In the genomic region with DNA sequence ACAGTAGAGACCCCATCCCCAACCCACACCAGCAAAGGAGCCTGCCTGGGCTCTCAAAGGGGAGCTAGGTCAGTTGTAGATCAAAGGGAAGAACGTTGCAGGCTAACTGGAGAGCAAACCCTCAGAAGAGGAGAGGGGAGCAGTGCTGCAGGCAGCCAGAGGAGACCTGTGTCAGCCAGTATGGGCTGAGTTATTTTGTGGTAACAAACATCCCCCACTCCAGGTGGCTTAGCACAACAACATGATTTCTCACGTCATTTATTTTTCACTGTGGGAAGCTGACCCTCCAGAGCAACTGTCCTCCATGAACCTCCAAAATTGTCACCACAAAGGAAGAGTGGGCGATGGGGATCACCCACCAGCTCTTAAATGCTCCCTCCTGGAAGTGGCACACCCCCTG, we compare ENCODE assay signal across 27 cellular contexts.
"Had no signal": no experiment of that assay in that cellular context is flagged by ENCODE, and none has a peak within 500 bp of the region (broad histone marks: within the 10 kb centered on the region; RNA-seq: fewer than 3 reads in every experiment).

No MANE protein-coding gene starts in this region.

- H3K4me3 Mint-ChIP-seq: memory B cell; natural killer cell treated with Interleukin-12 subunit alpha and Interleukin-12 subunit beta and Interleukin-15 and Interleukin-18, amount 100 ng/mL, for 72 hours; neural progenitor cell; stimulated activated naive B cell treated with anti-CD40 and anti-IgM and Interleukin-4, amounts not matched to agents 10 μg/mL and 1 μg/mL and 100 μg/mL, for 72 hours; stimulated activated naive CD8-positive, alpha-beta T cell treated with anti-CD3 and anti-CD28 coated beads, Interleukin-15, amount 100 ng/mL, for 72 hours had no signal

- H3K79me2 ChIP-seq: parathyroid adenoma had no signal

- H3K27ac Mint-ChIP-seq: memory B cell; natural killer cell treated with Interleukin-12 subunit alpha and Interleukin-12 subunit beta and Interleukin-15 and Interleukin-18, amount 100 ng/mL, for 72 hours; stimulated activated naive B cell treated with anti-CD40 and anti-IgM and Interleukin-4, amounts not matched to agents 10 μg/mL and 1 μg/mL and 100 μg/mL, for 72 hours had no signal

- H3K9me3 ChIP-seq: right lobe of liver, testis had no signal

- H3K27me3 ChIP-seq: neural progenitor cell, right lobe of liver, testis, tibial nerve had no signal

- H3K4me1 Mint-ChIP-seq: memory B cell; neural progenitor cell; stimulated activated naive B cell treated with anti-CD40 and anti-IgM and Interleukin-4, amounts not matched to agents 10 μg/mL and 1 μg/mL and 100 μg/mL, for 72 hours; stimulated activated naive CD8-positive, alpha-beta T cell treated with anti-CD3 and anti-CD28 coated beads, Interleukin-15, amount 100 ng/mL, for 72 hours had no signal

- DNase-seq: effector memory CD4-positive, alpha-beta T cell; gastrocnemius medialis; heart right ventricle; hypothalamus; left ventricle myocardium inferior; lower lobe of right lung; midbrain; occipital lobe; psoas muscle; retina; spleen; stimulated activated CD4-positive, alpha-beta T cell treated with anti-CD3 and anti-CD28 coated beads, Interleukin-15, amount 100 ng/mL, for 24 hours; stimulated activated CD4-positive, alpha-beta T cell treated with anti-CD3 and anti-CD28 coated beads, Interleukin-1b, Interleukin-23, amount 100 ng/mL, for 48 hours; stimulated activated CD4-positive, alpha-beta T cell treated with anti-CD3 and anti-CD28 coated beads, Interleukin-4, amount 100 ng/mL, for 4 hours; stimulated activated naive B cell treated with anti-CD40 and anti-IgM and Interleukin-4, amounts not matched to agents 10 μg/mL and 1 μg/mL and 100 μg/mL, for 72 hours; stimulated activated naive CD8-positive, alpha-beta T cell treated with anti-CD3 and anti-CD28 coated beads, Interleukin-15, amount 100 ng/mL, for 72 hours; testis had no signal

- H3K36me3 Mint-ChIP-seq: memory B cell, neural progenitor cell had no signal

- ATAC-seq: gastrocnemius medialis; heart right ventricle; lower lobe of right lung; natural killer cell treated with Interleukin-12 subunit alpha and Interleukin-12 subunit beta and Interleukin-15 and Interleukin-18, amount 100 ng/mL, for 72 hours; psoas muscle; right lobe of liver; stimulated activated naive B cell treated with anti-CD40 and anti-IgM and Interleukin-4, amounts not matched to agents 10 μg/mL and 1 μg/mL and 100 μg/mL, for 72 hours; stimulated activated naive CD8-positive, alpha-beta T cell treated with anti-CD3 and anti-CD28 coated beads, Interleukin-15, amount 100 ng/mL, for 72 hours had no signal

- H3K4me2 ChIP-seq: neural progenitor cell had no signal

- H2AFZ ChIP-seq: neural progenitor cell, parathyroid adenoma had no signal

- H3K9ac ChIP-seq: neural progenitor cell, parathyroid adenoma had no signal

- H3K4me3 ChIP-seq: esophagus muscularis mucosa, gastrocnemius medialis, heart right ventricle, left ventricle myocardium inferior, lower lobe of right lung, neural progenitor cell, psoas muscle, right lobe of liver, spleen, testis, tibial nerve had no signal

- H3K36me3 ChIP-seq: esophagus muscularis mucosa, gastrocnemius medialis, heart right ventricle, left ventricle myocardium inferior, lower lobe of right lung, neural progenitor cell, right lobe of liver, spleen, tibial nerve had no signal

- H3K4me1 ChIP-seq: esophagus muscularis mucosa, gastrocnemius medialis, heart right ventricle, left ventricle myocardium inferior, lower lobe of right lung, neural progenitor cell, parathyroid adenoma, psoas muscle, spleen, testis, tibial nerve had no signal

- FAIRE-seq: keratinocyte, urothelium cell line had no signal

- H3K27ac ChIP-seq: epithelial cell of prostate, esophagus muscularis mucosa, gastrocnemius medialis, heart right ventricle, left ventricle myocardium inferior, lower lobe of right lung, neural progenitor cell, parathyroid adenoma, psoas muscle, right lobe of liver, spleen, testis, tibial nerve had no signal
